19 cellular contexts compared by ENCODE assay signal in the genomic region with DNA sequence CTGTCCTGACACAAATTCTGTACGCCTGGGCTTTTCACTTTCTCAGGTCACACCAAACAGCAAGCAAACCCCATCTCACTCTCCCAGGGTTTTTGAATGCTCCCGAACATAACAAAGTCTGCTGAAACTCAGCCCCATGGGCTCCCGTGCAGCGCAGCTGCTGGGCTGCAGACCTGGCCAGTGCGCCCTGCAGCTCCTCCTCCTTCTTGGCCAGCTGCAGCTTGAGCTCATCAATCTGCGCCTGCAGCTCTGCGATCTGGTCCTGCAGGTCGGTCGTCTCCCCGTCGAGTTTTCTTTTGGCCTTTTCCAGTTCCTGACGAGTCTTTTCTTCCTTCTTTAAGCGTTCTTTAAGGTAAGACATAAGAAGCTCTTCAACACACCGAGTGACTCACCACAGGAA.
DNase-seq lines count a peak whose midpoint lies in the region; ATAC-seq and TF ChIP-seq lines count a peak whose summit lies in the region.
"Had no signal": no experiment of that assay in that cellular context is flagged by ENCODE, and none has a peak within 500 bp of the region (broad histone marks: within the 10 kb centered on the region; RNA-seq: fewer than 3 reads in every experiment).

No MANE protein-coding gene starts in this region.

- H3K27me3 Mint-ChIP-seq in mesothelial cell of epicardium (ENCODE audit: low read depth) = no peaks in the 10 kb centered on the region

- ATAC-seq in Right ventricle myocardium superior (ENCODE audit: poor library complexity) (peak; percentile 63), left cardiac atrium (no peak), GM21381 (IDR thresholded peaks at IDR 0.05; ENCODE audit: unreplicated experiment) (no peak), GM18870 (IDR thresholded peaks at IDR 0.05; ENCODE audit: unreplicated experiment) (no peak)
- ATAC-seq: HepG2, PC-3 had no signal

- peak overlapping the region; percentile 40 for H3K27ac Mint-ChIP-seq in mesothelial cell of epicardium
- H3K27ac Mint-ChIP-seq: HFFc6 had no signal

- H3K4me3 ChIP-seq in skeletal muscle cell (ENCODE audit: low read depth, low read length) = no peak overlapping the region

- H3K4me3 Mint-ChIP-seq in mesothelial cell of epicardium = no peak overlapping the region
- H3K4me3 Mint-ChIP-seq: CD14-positive monocyte, HFFc6 had no signal

- peaks cover 45% of the 10 kb centered on the region for H3K36me3 Mint-ChIP-seq in mesothelial cell of epicardium
- H3K36me3 Mint-ChIP-seq: CD14-positive monocyte had no signal

- DNase-seq in Right ventricle myocardium superior (peak; percentile 50), left cardiac atrium (no peak), mesothelial cell of epicardium (ENCODE audit: low spot score in 2 of 2, unreplicated experiment in 2 of 2) (no peak), skeletal muscle cell (ENCODE audit: low read depth) (peak; percentile 11), SIG-M5 treated with dmso at 0.1 percent for 504 hours (lab: John Stamatoyannopoulos, UW; ENCODE audit: unreplicated experiment) (no peak)
- no peak for DNase-seq in activated T-cell treated with anti-CD3 and anti-CD28 coated beads, Interleukin-2, amount 50 U/mL, for 1 hour
- DNase-seq: 8988T, DMS79 treated with DMSO at 0.1 percent for 48 hours, HFFc6, KG1, NCI-H1417 treated with DMSO at 0.1 percent for 48 hours, NCI-H2029, NCI-H345, NCI-H524 treated with DMSO at 0.1 percent for 48 hours, PC-3 had no signal

- H3K4me1 Mint-ChIP-seq in mesothelial cell of epicardium = no peaks in the 10 kb centered on the region
- H3K4me1 Mint-ChIP-seq: CD14-positive monocyte had no signal

- no peaks in the 10 kb centered on the region for H3K9me3 Mint-ChIP-seq in mesothelial cell of epicardium
- H3K9me3 Mint-ChIP-seq: HFFc6 had no signal

- no peak for TF ChIP-seq CTCF in mesothelial cell of epicardium (IDR thresholded peaks at IDR 0.05; ENCODE audit: unreplicated experiment)

- intact Hi-C loops in Right ventricle myocardium superior (cut with DNase I) (no loop called here), left cardiac atrium (cut with DNase I) (no loop called here)

Comparison
In these comparisons a context has a peak if more than half of its experiments do, and no peak if none do; other contexts are left out.
1. DNase-seq: peak in Right ventricle myocardium superior (single experiment) and skeletal muscle cell (single experiment); none in left cardiac atrium (single experiment), mesothelial cell of epicardium (0 of 2), activated T-cell treated with anti-CD3 and anti-CD28 coated beads, Interleukin-2, amount 50 U/mL, for 1 hour (single experiment) and SIG-M5 treated with dmso at 0.1 percent for 504 hours (single experiment).